ENCODE assay signal across 31 cellular contexts in the genomic region with DNA sequence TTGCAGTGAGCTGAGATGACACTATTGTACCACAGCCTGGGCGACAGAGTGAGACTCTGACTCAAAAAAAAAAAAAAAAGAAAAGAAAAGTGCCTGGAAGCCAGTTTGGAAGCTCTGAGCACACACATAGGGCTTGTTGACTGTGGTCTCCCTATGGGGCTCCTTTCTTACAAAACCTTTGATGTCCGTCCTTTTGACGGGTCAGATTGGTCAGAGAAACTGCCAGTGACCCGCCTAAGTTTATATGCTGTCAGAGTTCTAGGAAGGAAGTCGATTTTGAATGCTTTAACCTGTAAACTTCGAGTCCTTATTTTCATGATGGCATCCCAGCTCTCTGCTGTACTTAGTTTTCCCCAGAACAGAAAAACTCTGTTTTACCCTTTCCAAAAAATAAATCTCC.
"Had no signal": no experiment of that assay in that cellular context is flagged by ENCODE, and none has a peak within 500 bp of the region (broad histone marks: within the 10 kb centered on the region; RNA-seq: fewer than 3 reads in every experiment).

No MANE protein-coding gene starts in this region.

- H3K27me3 ChIP-seq: MG63, Peyer's patch had no signal

- H3K4me3 Mint-ChIP-seq: activated CD4-positive, alpha-beta memory T cell treated with anti-CD3 and anti-CD28 coated beads, Interleukin-2, amount 10 ng/mL, durations not matched to agents 7 days and 5 days; activated CD8-positive, alpha-beta memory T cell treated with anti-CD3 and anti-CD28 coated beads, Interleukin-2, amount 10 ng/mL, durations not matched to agents 7 days and 5 days; activated naive CD4-positive, alpha-beta T cell treated with anti-CD3 and anti-CD28 coated beads, Interleukin-2, amount 10 ng/mL, durations not matched to agents 7 days and 5 days; activated naive CD8-positive, alpha-beta T cell; activated naive CD8-positive, alpha-beta T cell treated with anti-CD3 and anti-CD28 coated beads, Interleukin-2, amount 50 U/mL, for 24 hours; brain; central memory CD8-positive, alpha-beta T cell had no signal

- H3K4me1 ChIP-seq: Peyer's patch had no signal

- H3K36me3 ChIP-seq: MG63, Peyer's patch had no signal

- FAIRE-seq: bronchial epithelial cell, TTC549 had no signal

- H3K4me1 Mint-ChIP-seq: activated CD4-positive, alpha-beta memory T cell treated with anti-CD3 and anti-CD28 coated beads, Interleukin-2, amount 10 ng/mL, durations not matched to agents 7 days and 5 days; activated CD8-positive, alpha-beta memory T cell treated with anti-CD3 and anti-CD28 coated beads, Interleukin-2, amount 10 ng/mL, durations not matched to agents 7 days and 5 days; activated naive CD4-positive, alpha-beta T cell treated with anti-CD3 and anti-CD28 coated beads, Interleukin-2, amount 10 ng/mL, durations not matched to agents 7 days and 5 days; activated naive CD8-positive, alpha-beta T cell treated with anti-CD3 and anti-CD28 coated beads, Interleukin-2, amount 50 U/mL, for 24 hours; central memory CD8-positive, alpha-beta T cell had no signal

- H3K9me3 Mint-ChIP-seq: activated CD4-positive, alpha-beta memory T cell treated with anti-CD3 and anti-CD28 coated beads, Interleukin-2, amount 10 ng/mL, durations not matched to agents 7 days and 5 days; activated naive CD4-positive, alpha-beta T cell treated with anti-CD3 and anti-CD28 coated beads, Interleukin-2, amount 10 ng/mL, durations not matched to agents 7 days and 5 days; activated naive CD8-positive, alpha-beta T cell treated with anti-CD3 and anti-CD28 coated beads, Interleukin-2, amount 50 U/mL, for 24 hours; brain; central memory CD8-positive, alpha-beta T cell had no signal

- H3K9me3 ChIP-seq: MG63, Peyer's patch had no signal

- DNase-seq: activated CD4-positive, alpha-beta memory T cell treated with anti-CD3 and anti-CD28 coated beads, Interleukin-2, amount 10 ng/mL, durations not matched to agents 7 days and 5 days; activated CD4-positive, alpha-beta T cell treated with anti-CD3 and anti-CD28 coated beads for 4 hours; activated CD8-positive, alpha-beta memory T cell treated with anti-CD3 and anti-CD28 coated beads for 24 hours; activated CD8-positive, alpha-beta memory T cell treated with anti-CD3 and anti-CD28 coated beads, Interleukin-2, amount 10 ng/mL, durations not matched to agents 7 days and 5 days; activated CD8-positive, alpha-beta memory T cell treated with anti-CD3 and anti-CD28 coated beads, Interleukin-2, amount 50 U/mL, for 48 hours; activated effector memory CD4-positive, alpha-beta T cell treated with Interleukin-2 at 50 U/mL for 16 hours; activated naive CD4-positive, alpha-beta T cell treated with anti-CD3 and anti-CD28 coated beads, Interleukin-2, amount 10 ng/mL, durations not matched to agents 7 days and 5 days; activated naive CD8-positive, alpha-beta T cell treated with anti-CD3 and anti-CD28 coated beads, Interleukin-2, amount 50 U/mL, for 24 hours; activated T-cell treated with anti-CD3 and anti-CD28 coated beads, Interleukin-2, amount 50 U/mL, for 48 hours; anterior cingulate cortex; Karpas-422; KBM-7; MG63; NCI-H1048; NCI-H1436 treated with DMSO at 0.1 percent for 48 hours; NCI-H1694 treated with DMSO at 0.1 percent for 48 hours; NCI-H2029; NCI-H2107; NCI-H2171; NCI-H510A; NCI-H526; NCI-H748 treated with DMSO at 0.1 percent for 48 hours; NK-92 treated with Interleukin-12 subunit alpha and Interleukin-12 subunit beta, amount 100 ng/mL, for 24 hours; PC-3; Peyer's patch; RPMI8226 had no signal

- H3K27ac ChIP-seq: Peyer's patch had no signal

- H3K27ac Mint-ChIP-seq: activated CD4-positive, alpha-beta memory T cell treated with anti-CD3 and anti-CD28 coated beads, Interleukin-2, amount 10 ng/mL, durations not matched to agents 7 days and 5 days; activated CD8-positive, alpha-beta memory T cell treated with anti-CD3 and anti-CD28 coated beads, Interleukin-2, amount 10 ng/mL, durations not matched to agents 7 days and 5 days; activated naive CD4-positive, alpha-beta T cell treated with anti-CD3 and anti-CD28 coated beads, Interleukin-2, amount 10 ng/mL, durations not matched to agents 7 days and 5 days; activated naive CD8-positive, alpha-beta T cell; activated naive CD8-positive, alpha-beta T cell treated with anti-CD3 and anti-CD28 coated beads, Interleukin-2, amount 50 U/mL, for 24 hours had no signal

- H3K36me3 Mint-ChIP-seq: activated CD8-positive, alpha-beta memory T cell treated with anti-CD3 and anti-CD28 coated beads, Interleukin-2, amount 10 ng/mL, durations not matched to agents 7 days and 5 days; activated naive CD4-positive, alpha-beta T cell treated with anti-CD3 and anti-CD28 coated beads, Interleukin-2, amount 10 ng/mL, durations not matched to agents 7 days and 5 days had no signal

- H3K4me3 ChIP-seq: MG63, Peyer's patch had no signal

- H3K27me3 Mint-ChIP-seq: activated CD4-positive, alpha-beta memory T cell treated with anti-CD3 and anti-CD28 coated beads, Interleukin-2, amount 10 ng/mL, durations not matched to agents 7 days and 5 days; activated CD8-positive, alpha-beta memory T cell treated with anti-CD3 and anti-CD28 coated beads, Interleukin-2, amount 10 ng/mL, durations not matched to agents 7 days and 5 days; activated naive CD4-positive, alpha-beta T cell treated with anti-CD3 and anti-CD28 coated beads, Interleukin-2, amount 10 ng/mL, durations not matched to agents 7 days and 5 days; activated naive CD8-positive, alpha-beta T cell; activated naive CD8-positive, alpha-beta T cell treated with anti-CD3 and anti-CD28 coated beads, Interleukin-2, amount 50 U/mL, for 24 hours; central memory CD8-positive, alpha-beta T cell had no signal
